ENCODE assay signal across 27 cellular contexts in genomic region chr17:8142887-8143580, GRCh38. TPM values are rescaled to one million over a fixed set of nuclear protein-coding genes. Genes with fewer than 3 reads are reported as not detected.
DNase-seq lines count a peak whose midpoint lies in the region; ATAC-seq, FAIRE-seq and TF ChIP-seq lines count a peak whose summit lies in the region.
"Had no signal": no experiment of that assay in that cellular context is flagged by ENCODE, and none has a peak within 500 bp of the region (broad histone marks: within the 10 kb centered on the region; RNA-seq: fewer than 3 reads in every experiment).

No MANE protein-coding gene starts in this region.

- no peak overlapping the region for H3K4me2 ChIP-seq in HepG2 (ENCODE audit: low read depth, low read length)

- TF ChIP-seq POLR2A in HepG2 (IDR thresholded peaks at IDR 0.05; ENCODE audit: insufficient read depth in 1 of 2, low read depth in 2 of 2, low read length in 2 of 2): no peak

- H3K36me3 ChIP-seq in CD4-positive, alpha-beta memory T cell (ENCODE audit: insufficient read depth, low read length): peaks cover 73% of the 10 kb centered on the region
- H3K36me3 ChIP-seq in HepG2 (replicated peaks in 1 of 2; ENCODE audit: control insufficient read depth in 1 of 2, insufficient read depth in 2 of 2, low read length in 2 of 2): peaks cover 16 to 31% of the 10 kb centered on the region in 2 experiments; a peak in 4 of 5 replicates
- peaks cover 80 to 90% (median 84%) of the 10 kb centered on the region in 3 donors for H3K36me3 ChIP-seq in skeletal muscle tissue (ENCODE audit: control insufficient read depth in 3 of 3, insufficient read depth in 3 of 3, low read length in 3 of 3)

- BruUV-seq in HepG2 (replicated peaks; lab: Mats Ljungman, UMichigan): no TSS peak

- ATAC-seq in activated T-helper 17 cell treated with anti-CD3 and anti-CD28 coated beads, Interleukin-2, amount 50 U/mL, for 72 hours (replicated peaks): no peak
- ATAC-seq in HepG2 (no peak), GM18909 (IDR thresholded peaks at IDR 0.05; ENCODE audit: poor library complexity, unreplicated experiment) (no peak), GM21717 (IDR thresholded peaks at IDR 0.05; ENCODE audit: unreplicated experiment) (no peak)
- ATAC-seq: heart right ventricle, left ventricle myocardium superior, SK-N-SH treated with all-trans-retinoic acid at 6 μM for 48 hours had no signal

- peaks cover 39 to 59% of the 10 kb centered on the region in 2 donors for H3K36me3 Mint-ChIP-seq in CD4-positive, alpha-beta memory T cell
- no peaks in the 10 kb centered on the region for H3K36me3 Mint-ChIP-seq in activated T-helper 17 cell treated with anti-CD3 and anti-CD28 coated beads, Interleukin-2, amount 50 U/mL, for 72 hours (ENCODE audit: low read depth)

- no peak overlapping the region for H2AFZ ChIP-seq in HepG2 (ENCODE audit: low read length)

- peak overlapping the region in 2 of 8 donors; percentile 25 for H3K4me3 Mint-ChIP-seq in CD4-positive, alpha-beta memory T cell
- H3K4me3 Mint-ChIP-seq in activated T-helper 17 cell treated with anti-CD3 and anti-CD28 coated beads, Interleukin-2, amount 50 U/mL, for 72 hours: no peak overlapping the region
- H3K4me3 Mint-ChIP-seq: activated naive CD8-positive, alpha-beta T cell treated with anti-CD3 and anti-CD28 coated beads, Interleukin-2, amount 10 ng/mL, durations not matched to agents 7 days and 5 days; stimulated activated naive CD8-positive, alpha-beta T cell treated with anti-CD3 and anti-CD28 coated beads, Interleukin-15, Interleukin-2, amounts not matched to agents 100 ng/mL and 50 ng/mL, for 24 hours had no signal

- intact Hi-C loops in CD4-positive, alpha-beta memory T cell (cut with micrococcal nuclease): no loop called here
- intact Hi-C loops in HepG2 (cut with micrococcal nuclease; ENCODE audit: unreplicated experiment): no loop called here

- no peaks in the 10 kb centered on the region for H3K79me2 ChIP-seq in HepG2 (ENCODE audit: insufficient read depth, low read length)

- no peaks in the 10 kb centered on the region for H3K27me3 ChIP-seq in CD4-positive, alpha-beta memory T cell (ENCODE audit: insufficient read depth, low read length)
- no peaks in the 10 kb centered on the region; a peak in 1 of 5 replicates for H3K27me3 ChIP-seq in HepG2 (ENCODE audit: control insufficient read depth in 1 of 2, insufficient read depth in 2 of 2, low read length in 2 of 2)
- no peaks in the 10 kb centered on the region for H3K27me3 ChIP-seq in skeletal muscle tissue (ENCODE audit: control insufficient read depth in 3 of 3, insufficient read depth in 3 of 3, low read length in 3 of 3)
- H3K27me3 ChIP-seq: heart right ventricle had no signal

- TF ChIP-seq RAD21 in HepG2 (CRISPR knock-in tag; IDR thresholded peaks at IDR 0.05): no peak

- peaks cover 0 to 26% (median 0%) of the 10 kb centered on the region in 8 donors for H3K9me3 Mint-ChIP-seq in CD4-positive, alpha-beta memory T cell
- no peaks in the 10 kb centered on the region for H3K9me3 Mint-ChIP-seq in activated T-helper 17 cell treated with anti-CD3 and anti-CD28 coated beads, Interleukin-2, amount 50 U/mL, for 72 hours
- H3K9me3 Mint-ChIP-seq: activated naive CD8-positive, alpha-beta T cell treated with anti-CD3 and anti-CD28 coated beads, Interleukin-2, amount 10 ng/mL, durations not matched to agents 7 days and 5 days; activated T-helper 2 cell treated with anti-CD3 and anti-CD28 coated beads, Interferon-gamma antibody, Interleukin-2, Interleukin-4, amounts not matched to agents 10 μg/mL and 5 μg/mL and 100 μg/mL, durations not matched to agents 14 hours and 24 hours and 36 hours; stimulated activated naive CD8-positive, alpha-beta T cell treated with anti-CD3 and anti-CD28 coated beads, Interleukin-15, Interleukin-2, amounts not matched to agents 100 ng/mL and 50 ng/mL, for 24 hours had no signal

- H3K27ac Mint-ChIP-seq in CD4-positive, alpha-beta memory T cell: peak overlapping the region in 4 of 7 donors; percentile 24 to 92 (median 63)
- peak overlapping the region; percentile 68 for H3K27ac Mint-ChIP-seq in activated T-helper 17 cell treated with anti-CD3 and anti-CD28 coated beads, Interleukin-2, amount 50 U/mL, for 72 hours
- H3K27ac Mint-ChIP-seq: activated naive CD8-positive, alpha-beta T cell treated with anti-CD3 and anti-CD28 coated beads, Interleukin-2, amount 10 ng/mL, durations not matched to agents 7 days and 5 days; activated T-helper 2 cell treated with anti-CD3 and anti-CD28 coated beads, Interferon-gamma antibody, Interleukin-2, Interleukin-4, amounts not matched to agents 10 μg/mL and 5 μg/mL and 100 μg/mL, durations not matched to agents 14 hours and 24 hours and 36 hours; stimulated activated naive CD8-positive, alpha-beta T cell treated with anti-CD3 and anti-CD28 coated beads, Interleukin-15, Interleukin-2, amounts not matched to agents 100 ng/mL and 50 ng/mL, for 24 hours had no signal

- no peak overlapping the region for H3K9ac ChIP-seq in HepG2 (ENCODE audit: insufficient read depth, low read depth, low read length)
- no peak overlapping the region for H3K9ac ChIP-seq in skeletal muscle tissue (ENCODE audit: low read depth in 1 of 3, low read length in 3 of 3)

- 0 out of 2 replicates have a peak, but pooled peaks cover 3% of the 10 kb centered on the region for H4K20me1 ChIP-seq in HepG2 (ENCODE audit: insufficient read depth, low read length)

- POLR2A ChIA-PET in CD4-positive, alpha-beta memory T cell (lab: Charles Lee; ENCODE audit: partially characterized antibody): interaction anchor here (1.1 to 23.4 kb wide), 3 partner anchors 13 to 80 kb away, joined by 3 to 1074 read pairs (median 237); partner anchors contain the start of genes BORCS6, PER1, TMEM107 and VAMP2
- POLR2A ChIA-PET in HepG2 (lab: Yijun Ruan, JAX): no interaction called here

- no peak overlapping the region for H3K4me3 ChIP-seq in CD4-positive, alpha-beta memory T cell (ENCODE audit: low read length in 2 of 2)
- H3K4me3 ChIP-seq in HepG2 (replicated peaks in 1 of 3; ENCODE audit: insufficient read depth in 1 of 3, low read depth in 2 of 3, low read length in 3 of 3) (no peak overlapping the region), skeletal muscle tissue (ENCODE audit: low read length in 3 of 3) (no peak overlapping the region)
- H3K4me3 ChIP-seq: HAP-1, heart right ventricle had no signal

- no peak for TF ChIP-seq CTCF in HepG2 (CRISPR knock-in tag; IDR thresholded peaks at IDR 0.05)

- peaks cover 15% of the 10 kb centered on the region for H3K4me1 ChIP-seq in CD4-positive, alpha-beta memory T cell (ENCODE audit: insufficient read depth, low read length)
- H3K4me1 ChIP-seq in HepG2 (ENCODE audit: insufficient read depth, low read length): peaks cover 12% of the 10 kb centered on the region
- peaks cover 21 to 82% (median 66%) of the 10 kb centered on the region in 3 donors for H3K4me1 ChIP-seq in skeletal muscle tissue (ENCODE audit: control insufficient read depth in 3 of 3, insufficient read depth in 3 of 3, low read length in 3 of 3)

- H3K27ac ChIP-seq in CD4-positive, alpha-beta memory T cell (ENCODE audit: low read depth, low read length): no peak overlapping the region
- H3K27ac ChIP-seq in HepG2 (ENCODE audit: extremely low read length, insufficient read depth, low read length) (no peak overlapping the region), skeletal muscle tissue (ENCODE audit: low read depth, low read length) (peak overlapping the region; percentile 36)
- H3K27ac ChIP-seq: C4-2B, neutrophil had no signal

- in situ Hi-C loops in HepG2 (cut with HindIII; ENCODE audit: extremely low pct_ligation_motif_present, low pct_unique_long_range_greater_than_20kb): no loop called here

- CTCF ChIA-PET in CD4-positive, alpha-beta memory T cell (lab: Charles Lee; ENCODE audit: partially characterized antibody): interaction anchor here (0.6 to 6.2 kb wide), 2 partner anchors 13 to 105 kb away, joined by 3 to 93 read pairs; partner anchors contain the start of gene CTC1
- CTCF ChIA-PET in HepG2 (lab: Yijun Ruan, JAX; ENCODE audit: low intra/inter-chr PET ratio, low total read pairs): no interaction called here

- TF ChIP-seq EP300 in HepG2 (IDR thresholded peaks at IDR 0.05; ENCODE audit: low read depth in 2 of 2, low read length in 2 of 2): no peak
- TF ChIP-seq EP300 in HepG2 (CRISPR knock-in tag; IDR thresholded peaks at IDR 0.05; ENCODE audit: borderline replicate concordance): no peak

- no peak for FAIRE-seq in HepG2 (lab: Jason Lieb, UNC)
- FAIRE-seq: colon, G401.6, urothelium cell line had no signal

- H3K4me1 Mint-ChIP-seq in CD4-positive, alpha-beta memory T cell: peaks cover 3 to 8% (median 4%) of the 10 kb centered on the region in 4 donors
- peaks cover 4% of the 10 kb centered on the region for H3K4me1 Mint-ChIP-seq in activated T-helper 17 cell treated with anti-CD3 and anti-CD28 coated beads, Interleukin-2, amount 50 U/mL, for 72 hours

- no peaks in the 10 kb centered on the region for H3K27me3 Mint-ChIP-seq in CD4-positive, alpha-beta memory T cell
- H3K27me3 Mint-ChIP-seq in activated T-helper 17 cell treated with anti-CD3 and anti-CD28 coated beads, Interleukin-2, amount 50 U/mL, for 72 hours: no peaks in the 10 kb centered on the region
- H3K27me3 Mint-ChIP-seq: activated naive CD8-positive, alpha-beta T cell treated with anti-CD3 and anti-CD28 coated beads, Interleukin-2, amount 10 ng/mL, durations not matched to agents 7 days and 5 days; stimulated activated naive CD8-positive, alpha-beta T cell treated with anti-CD3 and anti-CD28 coated beads, Interleukin-15, Interleukin-2, amounts not matched to agents 100 ng/mL and 50 ng/mL, for 24 hours had no signal

- H3K9me3 ChIP-seq in CD4-positive, alpha-beta memory T cell (ENCODE audit: control insufficient read depth in 1 of 2, low read length in 2 of 2): no peaks in the 10 kb centered on the region
- no peaks in the 10 kb centered on the region for H3K9me3 ChIP-seq in HepG2 (ENCODE audit: low read length)
- H3K9me3 ChIP-seq in skeletal muscle tissue (ENCODE audit: control insufficient read depth in 3 of 3, low read length in 3 of 3): no peaks in the 10 kb centered on the region
- H3K9me3 ChIP-seq: HAP-1, heart right ventricle, neutrophil had no signal

- WGBS in HepG2 (ENCODE audit: low lambda C conversion rate): 94% methylated on average over 9 of the region's 15 CpGs

- peak in 2 of 5 donors; percentile 22 to 28 for DNase-seq in CD4-positive, alpha-beta memory T cell
- no peak for DNase-seq in HepG2 (ENCODE audit: low spot score)
- no peak for DNase-seq in NCI-H2227 treated with DMSO at 0.1 percent for 48 hours (lab: John Stamatoyannopoulos, UW)
- no peak for DNase-seq in NCI-H524 treated with DMSO at 0.1 percent for 48 hours (lab: John Stamatoyannopoulos, UW)
- DNase-seq: activated CD4-positive, alpha-beta T cell treated with anti-CD3 and anti-CD28 coated beads, Interleukin-2, amount 50 U/mL, for 1 hour; activated naive CD8-positive, alpha-beta T cell treated with anti-CD3 and anti-CD28 coated beads, Interleukin-2, amount 10 ng/mL, durations not matched to agents 7 days and 5 days; DMS153; heart right ventricle; KBM-7; left ventricle myocardium superior; NCI-H1436 treated with DMSO at 0.1 percent for 48 hours; retina had no signal

RNA-seq across cellular contexts. Expression of gene PER1, which starts 9.2 kb away (rescaled TPM):
- 10 to 100 TPM; 78.9 to 79.4 TPM for total RNA-seq in CD4-positive, alpha-beta memory T cell
- 10 to 100 TPM in 1 of 2 donors, 1 to 10 TPM in 1; 3.7 to 18.6 TPM for polyA plus RNA-seq in CD4-positive, alpha-beta memory T cell
- 100 to 1,000 TPM in 1 of 2 donors, 10 to 100 TPM in 1; 52.0 to 269 TPM for total RNA-seq in activated T-helper 17 cell treated with anti-CD3 and anti-CD28 coated beads, Interleukin-2, amount 50 U/mL, for 72 hours
- total RNA-seq in HepG2 (2016; rRNA removed; fragmentation: Illumina TruSeq; extraction: Trizol) (2.6 and 5.5 TPM in 2 replicates), skeletal muscle tissue (37.1 TPM)
- total RNA-seq in HepG2 (2016; cell fraction: cytosol; rRNA removed; fragmentation: Illumina TruSeq; extraction: Trizol; ENCODE audit: low read depth): 1.8 and 2.9 TPM in 2 replicates
- total RNA-seq in HepG2 (2016; cell fraction: insoluble cytoplasmic fraction; rRNA removed; fragmentation: Illumina TruSeq; extraction: Trizol): 3.2 and 5.8 TPM in 2 replicates
- 1.4 and 1.9 TPM in 2 replicates for total RNA-seq in HepG2 (2016; cell fraction: membrane; rRNA removed; fragmentation: Illumina TruSeq; extraction: Trizol)
- 4.1 and 4.3 TPM in 2 replicates for total RNA-seq in HepG2 (2016; cell fraction: nucleus; rRNA removed; fragmentation: Illumina TruSeq; extraction: Trizol)
- 3.6 and 5.2 TPM in 2 replicates for polyA plus RNA-seq in HepG2 (2011; rRNA removed)
- 1.3 and 1.4 TPM in 2 replicates for polyA plus RNA-seq in HepG2 (2011; cell fraction: cytosol; rRNA removed)
- polyA plus RNA-seq in HepG2 (2011; cell fraction: nucleus; rRNA removed): 32.0 and 32.6 TPM in 2 replicates
- 7.8 and 11.4 TPM in 2 replicates for polyA plus RNA-seq in HepG2 (2012)
- polyA plus RNA-seq in HepG2 (2016; cell fraction: cytosol; fragmentation: Illumina TruSeq; extraction: Trizol; ENCODE audit: low read depth): 0.38 and 0.70 TPM in 2 replicates
- 2.2 and 3.6 TPM in 2 replicates for polyA plus RNA-seq in HepG2 (2016; cell fraction: insoluble cytoplasmic fraction; fragmentation: Illumina TruSeq; extraction: Trizol; ENCODE audit: low read depth)
- 0.49 and 0.90 TPM in 2 replicates for polyA plus RNA-seq in HepG2 (2016; cell fraction: membrane; fragmentation: Illumina TruSeq; extraction: Trizol; ENCODE audit: low read depth)
- polyA plus RNA-seq in HepG2 (2016; cell fraction: nucleus; fragmentation: Illumina TruSeq; extraction: Trizol; ENCODE audit: insufficient read depth, low read depth): 13.1 and 17.6 TPM in 2 replicates
- 11.1 and 12.7 TPM in 2 replicates for polyA minus RNA-seq in HepG2 (2011; rRNA and poly(A)+ RNA removed; ENCODE audit: low replicate concordance)
- 3.8 and 6.2 TPM in 2 replicates for polyA minus RNA-seq in HepG2 (2011; cell fraction: cytosol; rRNA and poly(A)+ RNA removed)
- 10.4 and 10.7 TPM in 2 replicates for polyA minus RNA-seq in HepG2 (2011; cell fraction: nucleus; rRNA and poly(A)+ RNA removed)

RNA-seq across cellular contexts. Expression of gene HES7, which starts 19.1 kb away (rescaled TPM):
- not detected for total RNA-seq in CD4-positive, alpha-beta memory T cell
- polyA plus RNA-seq in CD4-positive, alpha-beta memory T cell: not detected
- total RNA-seq in activated T-helper 17 cell treated with anti-CD3 and anti-CD28 coated beads, Interleukin-2, amount 50 U/mL, for 72 hours: 10 to 100 TPM in 1 of 2 donors, 1 to 10 TPM in 1; 2.9 to 10.0 TPM
- total RNA-seq in HepG2 (2016; rRNA removed; fragmentation: Illumina TruSeq; extraction: Trizol): not detected in 2 replicates
- not detected in 2 replicates for total RNA-seq in HepG2 (2016; cell fraction: cytosol; rRNA removed; fragmentation: Illumina TruSeq; extraction: Trizol; ENCODE audit: low read depth)
- total RNA-seq in HepG2 (2016; cell fraction: insoluble cytoplasmic fraction; rRNA removed; fragmentation: Illumina TruSeq; extraction: Trizol): not detected in 2 replicates
- not detected in 2 replicates for total RNA-seq in HepG2 (2016; cell fraction: membrane; rRNA removed; fragmentation: Illumina TruSeq; extraction: Trizol)
- not detected in 2 replicates for total RNA-seq in HepG2 (2016; cell fraction: nucleus; rRNA removed; fragmentation: Illumina TruSeq; extraction: Trizol)
- polyA plus RNA-seq in HepG2 (2011; rRNA removed): not detected in 2 replicates
- polyA plus RNA-seq in HepG2 (2011; cell fraction: cytosol; rRNA removed): not detected in 2 replicates
- polyA plus RNA-seq in HepG2 (2011; cell fraction: nucleus; rRNA removed): 0.42 and 0.50 TPM in 2 replicates
- polyA plus RNA-seq in HepG2 (2012): 0.11 TPM in 1 of 2 replicates, not detected in the other
- polyA plus RNA-seq in HepG2 (2016; cell fraction: cytosol; fragmentation: Illumina TruSeq; extraction: Trizol; ENCODE audit: low read depth): not detected in 2 replicates
- not detected in 2 replicates for polyA plus RNA-seq in HepG2 (2016; cell fraction: insoluble cytoplasmic fraction; fragmentation: Illumina TruSeq; extraction: Trizol; ENCODE audit: low read depth)
- polyA plus RNA-seq in HepG2 (2016; cell fraction: membrane; fragmentation: Illumina TruSeq; extraction: Trizol; ENCODE audit: low read depth): not detected in 2 replicates
- polyA plus RNA-seq in HepG2 (2016; cell fraction: nucleus; fragmentation: Illumina TruSeq; extraction: Trizol; ENCODE audit: insufficient read depth, low read depth): not detected in 2 replicates
- polyA minus RNA-seq in HepG2 (2011; rRNA and poly(A)+ RNA removed; ENCODE audit: low replicate concordance): 3.9 TPM in 1 of 2 replicates, not detected in the other
- not detected in 2 replicates for polyA minus RNA-seq in HepG2 (2011; cell fraction: cytosol; rRNA and poly(A)+ RNA removed)
- not detected in 2 replicates for polyA minus RNA-seq in HepG2 (2011; cell fraction: nucleus; rRNA and poly(A)+ RNA removed)
- under 0.01 TPM for total RNA-seq in skeletal muscle tissue
- total RNA-seq: left ventricle myocardium superior had no signal
- polyA plus RNA-seq: AG04450 had no signal

RNA-seq across cellular contexts. Expression of gene VAMP2, which starts 19.7 kb away (rescaled TPM):
- total RNA-seq in CD4-positive, alpha-beta memory T cell: 100 to 1,000 TPM; 190 to 203 TPM
- 100 to 1,000 TPM in 1 of 2 donors, 10 to 100 TPM in 1; 41.6 to 106 TPM for polyA plus RNA-seq in CD4-positive, alpha-beta memory T cell
- total RNA-seq in activated T-helper 17 cell treated with anti-CD3 and anti-CD28 coated beads, Interleukin-2, amount 50 U/mL, for 72 hours: 10 to 100 TPM; 41.7 to 66.2 TPM
- 2.0 and 3.9 TPM in 2 replicates for total RNA-seq in HepG2 (2016; rRNA removed; fragmentation: Illumina TruSeq; extraction: Trizol)
- total RNA-seq in HepG2 (2016; cell fraction: cytosol; rRNA removed; fragmentation: Illumina TruSeq; extraction: Trizol; ENCODE audit: low read depth): 4.1 and 5.2 TPM in 2 replicates
- total RNA-seq in HepG2 (2016; cell fraction: insoluble cytoplasmic fraction; rRNA removed; fragmentation: Illumina TruSeq; extraction: Trizol): 1.9 and 3.4 TPM in 2 replicates
- total RNA-seq in HepG2 (2016; cell fraction: membrane; rRNA removed; fragmentation: Illumina TruSeq; extraction: Trizol): 3.2 and 3.4 TPM in 2 replicates
- 6.5 and 7.1 TPM in 2 replicates for total RNA-seq in HepG2 (2016; cell fraction: nucleus; rRNA removed; fragmentation: Illumina TruSeq; extraction: Trizol)
- 17.2 and 19.6 TPM in 2 replicates for polyA plus RNA-seq in HepG2 (2011; rRNA removed)
- 10.1 and 13.2 TPM in 2 replicates for polyA plus RNA-seq in HepG2 (2011; cell fraction: cytosol; rRNA removed)
- 40.7 and 63.7 TPM in 2 replicates for polyA plus RNA-seq in HepG2 (2011; cell fraction: nucleus; rRNA removed)
- 29.0 and 34.1 TPM in 2 replicates for polyA plus RNA-seq in HepG2 (2012)
- 2.0 and 2.2 TPM in 2 replicates for polyA plus RNA-seq in HepG2 (2016; cell fraction: cytosol; fragmentation: Illumina TruSeq; extraction: Trizol; ENCODE audit: low read depth)
- polyA plus RNA-seq in HepG2 (2016; cell fraction: insoluble cytoplasmic fraction; fragmentation: Illumina TruSeq; extraction: Trizol; ENCODE audit: low read depth): 7.1 and 8.5 TPM in 2 replicates
- 4.9 and 5.5 TPM in 2 replicates for polyA plus RNA-seq in HepG2 (2016; cell fraction: membrane; fragmentation: Illumina TruSeq; extraction: Trizol; ENCODE audit: low read depth)
- 35.4 and 36.0 TPM in 2 replicates for polyA plus RNA-seq in HepG2 (2016; cell fraction: nucleus; fragmentation: Illumina TruSeq; extraction: Trizol; ENCODE audit: insufficient read depth, low read depth)
- 6.8 and 7.6 TPM in 2 replicates for polyA minus RNA-seq in HepG2 (2011; rRNA and poly(A)+ RNA removed; ENCODE audit: low replicate concordance)
- polyA minus RNA-seq in HepG2 (2011; cell fraction: cytosol; rRNA and poly(A)+ RNA removed): 3.4 and 6.6 TPM in 2 replicates
- 10.8 and 14.9 TPM in 2 replicates for polyA minus RNA-seq in HepG2 (2011; cell fraction: nucleus; rRNA and poly(A)+ RNA removed)
- 8.4 TPM for total RNA-seq in skeletal muscle tissue

RNA-seq across cellular contexts. Expression of gene ALOXE3, which starts 24.7 kb away (rescaled TPM):
- under 1 TPM; 0.32 to 0.33 TPM for total RNA-seq in CD4-positive, alpha-beta memory T cell
- under 1 TPM in 1 of 2 donors, not detected in 1; 0.20 TPM for polyA plus RNA-seq in CD4-positive, alpha-beta memory T cell
- 1 to 10 TPM in 1 of 2 donors, under 1 TPM in 1; 0.13 to 1.3 TPM for total RNA-seq in activated T-helper 17 cell treated with anti-CD3 and anti-CD28 coated beads, Interleukin-2, amount 50 U/mL, for 72 hours
- total RNA-seq in HepG2 (2016; rRNA removed; fragmentation: Illumina TruSeq; extraction: Trizol) (not detected in 2 replicates), skeletal muscle tissue (not detected)
- not detected in 2 replicates for total RNA-seq in HepG2 (2016; cell fraction: cytosol; rRNA removed; fragmentation: Illumina TruSeq; extraction: Trizol; ENCODE audit: low read depth)
- total RNA-seq in HepG2 (2016; cell fraction: insoluble cytoplasmic fraction; rRNA removed; fragmentation: Illumina TruSeq; extraction: Trizol): 0.02 TPM in 1 of 2 replicates, not detected in the other
- not detected in 2 replicates for total RNA-seq in HepG2 (2016; cell fraction: membrane; rRNA removed; fragmentation: Illumina TruSeq; extraction: Trizol)
- not detected in 2 replicates for total RNA-seq in HepG2 (2016; cell fraction: nucleus; rRNA removed; fragmentation: Illumina TruSeq; extraction: Trizol)
- polyA plus RNA-seq in HepG2 (2011; rRNA removed): 0.07 TPM in 1 of 2 replicates, not detected in the other
- 0.03 TPM in 1 of 2 replicates, not detected in the other for polyA plus RNA-seq in HepG2 (2011; cell fraction: cytosol; rRNA removed)
- polyA plus RNA-seq in HepG2 (2011; cell fraction: nucleus; rRNA removed): 0.14 and 0.18 TPM in 2 replicates
- polyA plus RNA-seq in HepG2 (2012): 0.08 TPM in 1 of 2 replicates, not detected in the other
- polyA plus RNA-seq in HepG2 (2016; cell fraction: cytosol; fragmentation: Illumina TruSeq; extraction: Trizol; ENCODE audit: low read depth): not detected in 2 replicates
- not detected in 2 replicates for polyA plus RNA-seq in HepG2 (2016; cell fraction: insoluble cytoplasmic fraction; fragmentation: Illumina TruSeq; extraction: Trizol; ENCODE audit: low read depth)
- polyA plus RNA-seq in HepG2 (2016; cell fraction: membrane; fragmentation: Illumina TruSeq; extraction: Trizol; ENCODE audit: low read depth): not detected in 2 replicates
- polyA plus RNA-seq in HepG2 (2016; cell fraction: nucleus; fragmentation: Illumina TruSeq; extraction: Trizol; ENCODE audit: insufficient read depth, low read depth): not detected in 2 replicates
- 0.63 TPM in 1 of 2 replicates, not detected in the other for polyA minus RNA-seq in HepG2 (2011; rRNA and poly(A)+ RNA removed; ENCODE audit: low replicate concordance)
- polyA minus RNA-seq in HepG2 (2011; cell fraction: cytosol; rRNA and poly(A)+ RNA removed): not detected in 2 replicates
- polyA minus RNA-seq in HepG2 (2011; cell fraction: nucleus; rRNA and poly(A)+ RNA removed): not detected in 2 replicates
- total RNA-seq: activated naive CD8-positive, alpha-beta T cell treated with anti-CD3 and anti-CD28 coated beads, Interleukin-2, amount 10 ng/mL, durations not matched to agents 7 days and 5 days; activated T-helper 2 cell treated with anti-CD3 and anti-CD28 coated beads, Interferon-gamma antibody, Interleukin-2, Interleukin-4, amounts not matched to agents 10 μg/mL and 5 μg/mL and 100 μg/mL, durations not matched to agents 14 hours and 24 hours and 36 hours; heart right ventricle; left ventricle myocardium superior; mucosa of gallbladder had no signal

RNA-seq across cellular contexts. Expression of gene TMEM107, which starts 33.1 kb away (rescaled TPM):
- total RNA-seq in CD4-positive, alpha-beta memory T cell: 10 to 100 TPM; 25.0 to 25.3 TPM
- 10 to 100 TPM; 42.4 to 43.7 TPM for polyA plus RNA-seq in CD4-positive, alpha-beta memory T cell
- 10 to 100 TPM; 43.3 to 45.3 TPM for total RNA-seq in activated T-helper 17 cell treated with anti-CD3 and anti-CD28 coated beads, Interleukin-2, amount 50 U/mL, for 72 hours
- total RNA-seq in HepG2 (2016; rRNA removed; fragmentation: Illumina TruSeq; extraction: Trizol) (3.8 and 15.3 TPM in 2 replicates), skeletal muscle tissue (25.1 TPM)
- total RNA-seq in HepG2 (2016; cell fraction: cytosol; rRNA removed; fragmentation: Illumina TruSeq; extraction: Trizol; ENCODE audit: low read depth): 138 and 159 TPM in 2 replicates
- total RNA-seq in HepG2 (2016; cell fraction: insoluble cytoplasmic fraction; rRNA removed; fragmentation: Illumina TruSeq; extraction: Trizol): 4.0 and 13.1 TPM in 2 replicates
- total RNA-seq in HepG2 (2016; cell fraction: membrane; rRNA removed; fragmentation: Illumina TruSeq; extraction: Trizol): 25.0 and 29.6 TPM in 2 replicates
- total RNA-seq in HepG2 (2016; cell fraction: nucleus; rRNA removed; fragmentation: Illumina TruSeq; extraction: Trizol): 18.7 and 21.8 TPM in 2 replicates
- 4.5 and 7.2 TPM in 2 replicates for polyA plus RNA-seq in HepG2 (2011; rRNA removed)
- polyA plus RNA-seq in HepG2 (2011; cell fraction: cytosol; rRNA removed): 5.0 and 5.5 TPM in 2 replicates
- polyA plus RNA-seq in HepG2 (2011; cell fraction: nucleus; rRNA removed): 3.9 and 4.3 TPM in 2 replicates
- 2.6 and 3.6 TPM in 2 replicates for polyA plus RNA-seq in HepG2 (2012)
- 2.4 and 3.4 TPM in 2 replicates for polyA plus RNA-seq in HepG2 (2016; cell fraction: cytosol; fragmentation: Illumina TruSeq; extraction: Trizol; ENCODE audit: low read depth)
- 3.4 and 3.5 TPM in 2 replicates for polyA plus RNA-seq in HepG2 (2016; cell fraction: insoluble cytoplasmic fraction; fragmentation: Illumina TruSeq; extraction: Trizol; ENCODE audit: low read depth)
- 2.1 and 3.3 TPM in 2 replicates for polyA plus RNA-seq in HepG2 (2016; cell fraction: membrane; fragmentation: Illumina TruSeq; extraction: Trizol; ENCODE audit: low read depth)
- 4.5 and 4.6 TPM in 2 replicates for polyA plus RNA-seq in HepG2 (2016; cell fraction: nucleus; fragmentation: Illumina TruSeq; extraction: Trizol; ENCODE audit: insufficient read depth, low read depth)
- polyA minus RNA-seq in HepG2 (2011; rRNA and poly(A)+ RNA removed; ENCODE audit: low replicate concordance): 121 and 165 TPM in 2 replicates
- 34.2 and 36.5 TPM in 2 replicates for polyA minus RNA-seq in HepG2 (2011; cell fraction: cytosol; rRNA and poly(A)+ RNA removed)
- 79.1 and 96.4 TPM in 2 replicates for polyA minus RNA-seq in HepG2 (2011; cell fraction: nucleus; rRNA and poly(A)+ RNA removed)
